In the genomic region with DNA sequence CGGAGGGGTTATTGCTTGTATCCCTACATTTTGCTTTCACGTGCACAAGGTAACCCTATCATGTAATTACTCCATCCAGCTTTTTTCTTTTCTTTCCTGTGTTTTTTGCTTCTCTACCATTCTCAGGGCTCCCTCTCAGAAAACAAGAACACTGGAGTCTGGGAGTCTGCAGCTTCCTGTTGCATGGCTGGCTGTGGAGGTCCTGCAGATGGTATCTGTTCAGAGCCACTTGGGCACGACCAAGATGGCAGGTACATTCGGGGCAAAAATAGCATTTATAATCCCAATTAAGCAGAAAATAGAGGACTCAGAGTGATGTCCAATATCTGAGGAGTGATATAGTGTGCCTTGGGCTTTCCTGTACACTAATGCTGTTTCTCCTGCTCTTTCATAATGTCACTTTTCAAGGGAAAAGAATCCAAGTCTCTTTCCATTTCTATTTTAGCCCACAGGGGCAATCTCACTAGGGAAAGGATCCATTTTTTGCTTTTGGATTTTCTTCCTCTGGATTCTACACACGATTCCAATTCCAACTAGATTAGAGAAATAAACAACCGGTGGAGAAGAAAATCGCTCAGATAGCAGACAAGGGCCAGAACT, we compare ENCODE assay signal across 10 cellular contexts. TPM values are rescaled to one million over a fixed set of nuclear protein-coding genes. Genes with fewer than 3 reads are reported as not detected.
A peak's percentile ranks its signal among the peaks of the same experiment; 100 is the strongest.
DNase-seq lines count a peak whose midpoint lies in the region; ATAC-seq and TF ChIP-seq lines count a peak whose summit lies in the region.
"Had no signal": no experiment of that assay in that cellular context is flagged by ENCODE, and none has a peak within 500 bp of the region (broad histone marks: within the 10 kb centered on the region; RNA-seq: fewer than 3 reads in every experiment).

No MANE protein-coding gene starts in this region.

- H3K36me3 Mint-ChIP-seq in T-helper 17 cell (ENCODE audit: low read depth) = peaks cover 5% of the 10 kb centered on the region

- no peaks in the 10 kb centered on the region for H3K27me3 Mint-ChIP-seq in T-helper 17 cell

- ATAC-seq in T-helper 17 cell (no peak), HG03439 (IDR thresholded peaks at IDR 0.05; ENCODE audit: unreplicated experiment) (no peak), HG03469 (IDR thresholded peaks at IDR 0.05; ENCODE audit: unreplicated experiment) (no peak)

- H3K27me3 ChIP-seq in duodenal mucosa (ENCODE audit: control insufficient read depth in 1 of 2, insufficient read depth in 2 of 2, low read length in 2 of 2) (no peaks in the 10 kb centered on the region), neutrophil (no peaks in the 10 kb centered on the region)

- H3K9me3 ChIP-seq in duodenal mucosa (ENCODE audit: control insufficient read depth in 1 of 2, low read length in 2 of 2) = no peaks in the 10 kb centered on the region
- H3K9me3 ChIP-seq in neutrophil = no peaks in the 10 kb centered on the region
- H3K9me3 ChIP-seq in T-helper 17 cell (ENCODE audit: control insufficient read depth, low read length, poor library complexity, severe bottlenecking) = no peaks in the 10 kb centered on the region

- no peaks in the 10 kb centered on the region for H3K36me3 ChIP-seq in duodenal mucosa (ENCODE audit: control insufficient read depth in 1 of 2, insufficient read depth in 2 of 2, low read length in 2 of 2)
- H3K36me3 ChIP-seq in neutrophil = peaks cover 36% of the 10 kb centered on the region

- H3K4me3 ChIP-seq in duodenal mucosa (ENCODE audit: low read depth in 1 of 2, low read length in 2 of 2) (peak overlapping the region; percentile 63 to 67), neutrophil (ENCODE audit: low read depth in 1 of 2, low read length in 1 of 2) (peak overlapping the region; percentile 85 to 88)

- DNase-seq in NCI-H2227 treated with DMSO at 0.1 percent for 48 hours (lab: John Stamatoyannopoulos, UW) = peak; percentile 40
- no peak for DNase-seq in T-helper 17 cell
- no peak for DNase-seq in hepatic stellate cell (ENCODE audit: low spot score)
- DNase-seq: activated gamma-delta T cell treated with Interleukin-2 at 50 U/mL for 16 hours, T1000 had no signal

- H3K9ac ChIP-seq in duodenal mucosa (ENCODE audit: low read depth in 1 of 2, low read length in 2 of 2) = peak overlapping the region; percentile 42 to 69

- TF ChIP-seq CTCF in C4-2B (conservative IDR thresholded peaks at IDR 0.05) (no peak), neutrophil (IDR thresholded peaks at IDR 0.05) (no peak)

- H3K4me1 ChIP-seq in duodenal mucosa (ENCODE audit: control insufficient read depth in 1 of 2, insufficient read depth in 2 of 2, low read length in 2 of 2) (peaks cover 54 to 72% of the 10 kb centered on the region in 2 donors), neutrophil (ENCODE audit: control insufficient read depth in 1 of 2, insufficient read depth in 1 of 2, low read depth in 1 of 2, low read length in 1 of 2) (peaks cover 72 to 88% of the 10 kb centered on the region in 2 experiments)

- no peak overlapping the region for H3K4me3 Mint-ChIP-seq in T-helper 17 cell

- H3K27ac ChIP-seq in C4-2B (peak overlapping the region; percentile 66; the same call in 1 of the 2 replicates), duodenal mucosa (ENCODE audit: low read depth, low read length) (peak overlapping the region; percentile 72), neutrophil (peak overlapping the region; percentile 99)

- no peak overlapping the region for H3K27ac Mint-ChIP-seq in T-helper 17 cell

- H3K4me1 Mint-ChIP-seq in T-helper 17 cell = peaks cover 42% of the 10 kb centered on the region

RNA-seq across cellular contexts. Expression of gene NUMB, which starts 3.2 kb away (rescaled TPM):
- 10 to 100 TPM; 38.8 to 45.7 TPM for total RNA-seq in T-helper 17 cell

RNA-seq across cellular contexts. Expression of gene RIOX1, which starts 29.2 kb away (rescaled TPM):
- total RNA-seq in T-helper 17 cell = 10 to 100 TPM; 25.1 to 31.7 TPM
